8 cellular contexts compared by ENCODE assay signal in the genomic region with DNA sequence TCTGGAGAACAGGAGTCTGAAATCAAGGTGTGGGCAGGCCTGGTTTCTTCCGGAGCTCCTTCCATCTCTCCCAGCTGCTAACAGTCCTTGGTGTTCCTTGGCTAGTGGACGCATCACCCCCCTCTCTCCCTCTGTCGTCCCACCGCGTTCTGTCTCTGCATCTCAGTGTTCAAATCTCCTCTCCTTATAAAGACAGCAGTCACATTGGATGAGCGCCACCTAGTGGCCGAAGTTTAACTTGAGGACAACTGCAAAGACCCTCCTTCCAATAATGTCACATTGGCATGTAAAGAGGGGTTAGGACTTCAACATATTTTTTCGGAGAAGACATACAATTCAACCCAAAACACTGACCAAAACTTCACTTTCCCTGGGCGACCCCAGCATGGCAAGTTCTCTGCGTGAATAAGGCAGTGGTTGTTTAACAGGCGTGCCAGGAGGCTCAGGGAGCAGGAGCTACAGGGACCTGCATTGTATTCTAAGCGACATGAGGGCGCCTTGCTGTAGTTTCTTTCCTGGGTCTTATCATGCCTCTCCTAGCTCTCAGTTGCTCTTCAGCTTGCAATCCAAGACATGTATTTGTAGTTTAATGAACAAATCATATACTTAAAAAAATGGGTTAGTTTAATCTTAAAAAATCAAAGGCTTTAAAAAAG. TPM values are rescaled to one million over a fixed set of nuclear protein-coding genes. Genes with fewer than 3 reads are reported as not detected.
DNase-seq lines count a peak whose midpoint lies in the region; ATAC-seq, FAIRE-seq and TF ChIP-seq lines count a peak whose summit lies in the region.

No MANE protein-coding gene starts in this region.

- H3K36me3 Mint-ChIP-seq in activated naive CD8-positive, alpha-beta T cell treated with anti-CD3 and anti-CD28 coated beads, Interleukin-2, amount 50 U/mL, for 24 hours (ENCODE audit: low read depth): no peaks in the 10 kb centered on the region

- H3K4me1 ChIP-seq in HAP-1 (peaks cover 21% of the 10 kb centered on the region), hepatocyte (ENCODE audit: insufficient read depth) (peaks cover 13% of the 10 kb centered on the region), small intestine (ENCODE audit: control insufficient read depth in 2 of 2, insufficient read depth in 1 of 2, low read depth in 1 of 2, low read length in 1 of 2) (no peaks in the 10 kb centered on the region)

- no peaks in the 10 kb centered on the region for H3K79me2 ChIP-seq in hepatocyte

- peaks cover 12% of the 10 kb centered on the region for H3K27me3 Mint-ChIP-seq in activated naive CD8-positive, alpha-beta T cell treated with anti-CD3 and anti-CD28 coated beads, Interleukin-2, amount 50 U/mL, for 24 hours

- peak; percentile 97 for TF ChIP-seq CTCF in hepatocyte (IDR thresholded peaks at IDR 0.05; ENCODE audit: poor library complexity)

- H3K4me3 Mint-ChIP-seq in activated naive CD8-positive, alpha-beta T cell treated with anti-CD3 and anti-CD28 coated beads, Interleukin-2, amount 50 U/mL, for 24 hours: no peak overlapping the region

- H3K36me3 ChIP-seq in HAP-1 (replicated peaks) (no peaks in the 10 kb centered on the region), hepatocyte (replicated peaks; ENCODE audit: insufficient read depth, low read depth) (no peaks in the 10 kb centered on the region), small intestine (ENCODE audit: control insufficient read depth in 2 of 2, insufficient read depth in 2 of 2, low read length in 2 of 2) (no peaks in the 10 kb centered on the region)

- H2AFZ ChIP-seq in hepatocyte: no peak overlapping the region

- peak overlapping the region; percentile 15 for H3K4me2 ChIP-seq in hepatocyte

- H3K4me1 Mint-ChIP-seq in activated naive CD8-positive, alpha-beta T cell treated with anti-CD3 and anti-CD28 coated beads, Interleukin-2, amount 50 U/mL, for 24 hours: no peaks in the 10 kb centered on the region

- FAIRE-seq in small intestine (lab: Jason Lieb, UNC): no peak

- 26% methylated on average over 13 of the region's 13 CpGs for WGBS in hepatocyte (ENCODE audit: low lambda C conversion rate, missing lambda C conversion rate)
- 9 to 26% (median 12%) methylated on average over 13 of the region's 13 CpGs for whole genome bisulfite sequencing in small intestine, 3 donors

- H3K9me3 ChIP-seq in HAP-1 (no peaks in the 10 kb centered on the region), hepatocyte (ENCODE audit: low read depth) (no peaks in the 10 kb centered on the region), small intestine (ENCODE audit: control insufficient read depth, low read depth) (no peaks in the 10 kb centered on the region)

- no peaks in the 10 kb centered on the region for H3K9me3 Mint-ChIP-seq in activated naive CD8-positive, alpha-beta T cell treated with anti-CD3 and anti-CD28 coated beads, Interleukin-2, amount 50 U/mL, for 24 hours

- peak; percentile 73 for ATAC-seq in SK-N-SH treated with all-trans-retinoic acid at 6 μM for 48 hours
- ATAC-seq in activated naive CD8-positive, alpha-beta T cell treated with anti-CD3 and anti-CD28 coated beads, Interleukin-2, amount 50 U/mL, for 24 hours: no peak
- no peak for ATAC-seq in HG02840 (IDR thresholded peaks at IDR 0.05; ENCODE audit: low FRiP score, unreplicated experiment)

- H3K27me3 ChIP-seq in HAP-1 (ENCODE audit: low read depth) (no peaks in the 10 kb centered on the region), hepatocyte (no peaks in the 10 kb centered on the region), small intestine (ENCODE audit: control insufficient read depth in 2 of 2, insufficient read depth in 2 of 2, low read length in 2 of 2) (no peaks in the 10 kb centered on the region)

- no peaks in the 10 kb centered on the region for H3K9me2 ChIP-seq in hepatocyte (replicated peaks; ENCODE audit: insufficient read depth)

- in situ Hi-C loops in HAP-1 (cut with MboI; ENCODE audit: low sequenced_read_pairs): loop anchor here (5.0 to 25.0 kb wide), 3 partner anchors 257 to 502 kb away; no protein-coding TSS in a partner anchor

- H3K27ac ChIP-seq in hepatocyte (peak overlapping the region; percentile 9), small intestine (ENCODE audit: low read depth in 1 of 2, low read length in 1 of 2) (peak overlapping the region in 1 of 2 donors; percentile 13)

- no peak overlapping the region for H3K27ac Mint-ChIP-seq in activated naive CD8-positive, alpha-beta T cell treated with anti-CD3 and anti-CD28 coated beads, Interleukin-2, amount 50 U/mL, for 24 hours

- DNase-seq in ELR (ENCODE audit: low read depth): peak; percentile 93
- peak; percentile 78 to 90 for DNase-seq in HAP-1 (ENCODE audit: low spot score in 2 of 2)
- peak; percentile 77 for DNase-seq in NCI-H1092 (lab: John Stamatoyannopoulos, UW)
- DNase-seq in activated naive CD8-positive, alpha-beta T cell treated with anti-CD3 and anti-CD28 coated beads, Interleukin-2, amount 50 U/mL, for 24 hours: peak; percentile 70
- peak; percentile 90 for DNase-seq in hepatocyte (ENCODE audit: low spot score)
- DNase-seq in small intestine: peak; percentile 75

- H3K4me3 ChIP-seq in HAP-1 (no peak overlapping the region), hepatocyte (no peak overlapping the region), small intestine (ENCODE audit: low read depth in 1 of 2, low read length in 2 of 2) (no peak overlapping the region)

- no peaks in the 10 kb centered on the region for H4K20me1 ChIP-seq in hepatocyte (ENCODE audit: insufficient read depth, poor library complexity, severe bottlenecking)

TF ChIP-seq in SK-N-SH treated with all-trans-retinoic acid at 6 μM for 48 hours, 23 proteins besides CTCF, POLR2A, EP300 and RAD21:
- TF ChIP-seq RARB (CRISPR knock-in tag; IDR thresholded peaks at IDR 0.05) (no peak), SNAI2 (CRISPR knock-in tag; IDR thresholded peaks at IDR 0.05) (no peak)
- TF ChIP-seq, protein P1, sequence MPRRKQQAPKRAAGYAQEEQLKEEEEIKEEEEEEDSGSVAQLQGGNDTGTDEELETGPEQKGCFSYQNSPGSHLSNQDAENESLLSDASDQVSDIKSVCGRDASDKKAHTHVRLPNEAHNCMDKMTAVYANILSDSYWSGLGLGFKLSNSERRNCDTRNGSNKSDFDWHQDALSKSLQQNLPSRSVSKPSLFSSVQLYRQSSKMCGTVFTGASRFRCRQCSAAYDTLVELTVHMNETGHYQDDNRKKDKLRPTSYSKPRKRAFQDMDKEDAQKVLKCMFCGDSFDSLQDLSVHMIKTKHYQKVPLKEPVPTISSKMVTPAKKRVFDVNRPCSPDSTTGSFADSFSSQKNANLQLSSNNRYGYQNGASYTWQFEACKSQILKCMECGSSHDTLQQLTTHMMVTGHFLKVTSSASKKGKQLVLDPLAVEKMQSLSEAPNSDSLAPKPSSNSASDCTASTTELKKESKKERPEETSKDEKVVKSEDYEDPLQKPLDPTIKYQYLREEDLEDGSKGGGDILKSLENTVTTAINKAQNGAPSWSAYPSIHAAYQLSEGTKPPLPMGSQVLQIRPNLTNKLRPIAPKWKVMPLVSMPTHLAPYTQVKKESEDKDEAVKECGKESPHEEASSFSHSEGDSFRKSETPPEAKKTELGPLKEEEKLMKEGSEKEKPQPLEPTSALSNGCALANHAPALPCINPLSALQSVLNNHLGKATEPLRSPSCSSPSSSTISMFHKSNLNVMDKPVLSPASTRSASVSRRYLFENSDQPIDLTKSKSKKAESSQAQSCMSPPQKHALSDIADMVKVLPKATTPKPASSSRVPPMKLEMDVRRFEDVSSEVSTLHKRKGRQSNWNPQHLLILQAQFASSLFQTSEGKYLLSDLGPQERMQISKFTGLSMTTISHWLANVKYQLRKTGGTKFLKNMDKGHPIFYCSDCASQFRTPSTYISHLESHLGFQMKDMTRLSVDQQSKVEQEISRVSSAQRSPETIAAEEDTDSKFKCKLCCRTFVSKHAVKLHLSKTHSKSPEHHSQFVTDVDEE (CRISPR knock-in tag; IDR thresholded peaks at IDR 0.05): no peak

RNA-seq across cellular contexts. Expression of a gene that starts 27.9 kb away (rescaled TPM):
- 134 and 137 TPM in 2 replicates for total RNA-seq in hepatocyte
- polyA plus RNA-seq in hepatocyte: 175 and 183 TPM in 2 replicates
- 1 to 10 TPM in 2 of 3 donors, under 1 TPM in 1; 0.67 to 9.5 (median 8.4) TPM for polyA plus RNA-seq in small intestine

Comparison
In these comparisons a context has a peak if more than half of its experiments do, and no peak if none do; other contexts are left out.
1. RNA of a gene that starts 27.9 kb away (polyA plus RNA-seq): 175 to 183 TPM in hepatocyte; 0.67 to 9.5 TPM in small intestine; every median in the first group is over 10 times any median in the second.
2. Peak in every context shown above with its lines, with median percentiles within 50 percentile points of each other: DNase-seq.